Comparison of ENCODE assay signal across 19 cellular contexts in the genomic region with DNA sequence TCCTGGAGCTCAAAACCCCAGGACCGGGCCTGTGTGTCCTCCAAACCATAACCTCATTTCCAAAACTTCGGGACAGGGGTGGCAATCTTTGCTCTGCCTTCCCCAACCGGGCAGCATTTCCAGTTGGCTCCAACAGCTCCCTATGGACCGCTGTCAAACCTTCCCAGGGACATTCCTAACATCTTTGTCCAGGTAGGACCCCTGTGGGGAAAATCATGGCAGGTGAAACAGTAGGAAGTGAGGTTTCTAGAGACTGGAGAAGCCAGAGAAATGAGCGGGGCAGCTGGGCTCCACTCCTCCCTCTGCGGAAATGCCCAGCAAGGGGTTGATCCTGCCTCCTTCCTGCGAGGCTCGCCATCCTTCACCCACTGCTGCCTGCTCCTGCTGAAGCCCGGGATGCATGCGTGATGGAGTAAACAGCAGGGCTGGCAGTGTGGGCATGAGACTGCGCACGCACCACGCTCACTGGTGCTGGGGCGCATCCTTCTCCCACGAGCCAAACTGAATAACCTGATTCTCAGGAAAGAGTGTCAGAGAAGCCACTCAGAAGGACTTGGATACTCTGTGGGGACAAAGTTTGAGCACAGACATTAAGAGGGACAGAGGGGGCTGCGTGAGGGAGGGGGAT.
"Had no signal": no experiment of that assay in that cellular context is flagged by ENCODE, and none has a peak within 500 bp of the region (broad histone marks: within the 10 kb centered on the region; RNA-seq: fewer than 3 reads in every experiment).

No MANE protein-coding gene starts in this region.

- H3K4me1 ChIP-seq: heart left ventricle, spleen, tibial artery, upper lobe of right lung had no signal

- H3K27me3 ChIP-seq: neutrophil had no signal

- DNase-seq: dermis blood vessel endothelial cell; effector CD4-positive, alpha-beta T cell; foreskin melanocyte; hippocampal formation; kidney glomerular epithelial cell; mesendoderm; naive B cell; nephron progenitor cell; spleen; stimulated activated CD4-positive, alpha-beta T cell treated with anti-CD3 and anti-CD28 coated beads, Interleukin-15, amount 100 ng/mL, for 24 hours; stimulated activated CD4-positive, alpha-beta T cell treated with anti-CD3 and anti-CD28 coated beads, Interleukin-1b, Interleukin-23, amount 100 ng/mL, for 48 hours; stimulated activated CD4-positive, alpha-beta T cell treated with anti-CD3 and anti-CD28 coated beads, Interleukin-4, amount 100 ng/mL, for 24 hours; tibial artery; upper lobe of right lung had no signal

- H3K36me3 Mint-ChIP-seq: naive B cell; stimulated activated memory B cell treated with anti-CD40 and anti-IgM and Interleukin-4, amounts not matched to agents 10 μg/mL and 1 μg/mL and 100 μg/mL, for 72 hours had no signal

- H3K27ac ChIP-seq: heart left ventricle, neutrophil, spleen, tibial artery, upper lobe of right lung had no signal

- H3K27ac Mint-ChIP-seq: naive B cell; nephron progenitor cell; stimulated activated memory B cell treated with anti-CD40 and anti-IgM and Interleukin-4, amounts not matched to agents 10 μg/mL and 1 μg/mL and 100 μg/mL, for 72 hours; stimulated activated naive CD8-positive, alpha-beta T cell treated with anti-CD3 and anti-CD28 coated beads, Interleukin-15, Interleukin-2, amounts not matched to agents 100 ng/mL and 50 ng/mL, for 24 hours had no signal

- H3K36me3 ChIP-seq: heart left ventricle, neutrophil, spleen, tibial artery, upper lobe of right lung had no signal

- H3K4me1 Mint-ChIP-seq: naive B cell; stimulated activated memory B cell treated with anti-CD40 and anti-IgM and Interleukin-4, amounts not matched to agents 10 μg/mL and 1 μg/mL and 100 μg/mL, for 72 hours had no signal

- H3K4me3 Mint-ChIP-seq: naive B cell; nephron progenitor cell; stimulated activated memory B cell treated with anti-CD40 and anti-IgM and Interleukin-4, amounts not matched to agents 10 μg/mL and 1 μg/mL and 100 μg/mL, for 72 hours; stimulated activated naive CD8-positive, alpha-beta T cell treated with anti-CD3 and anti-CD28 coated beads, Interleukin-15, Interleukin-2, amounts not matched to agents 100 ng/mL and 50 ng/mL, for 24 hours had no signal

- H3K27me3 Mint-ChIP-seq: stimulated activated memory B cell treated with anti-CD40 and anti-IgM and Interleukin-4, amounts not matched to agents 10 μg/mL and 1 μg/mL and 100 μg/mL, for 72 hours had no signal

- ATAC-seq: heart left ventricle; sciatic nerve; stimulated activated memory B cell treated with anti-CD40 and anti-IgM and Interleukin-4, amounts not matched to agents 10 μg/mL and 1 μg/mL and 100 μg/mL, for 72 hours; upper lobe of right lung had no signal

- H3K9me3 Mint-ChIP-seq: nephron progenitor cell; stimulated activated naive CD8-positive, alpha-beta T cell treated with anti-CD3 and anti-CD28 coated beads, Interleukin-15, Interleukin-2, amounts not matched to agents 100 ng/mL and 50 ng/mL, for 24 hours had no signal

- H3K9me3 ChIP-seq: neutrophil, upper lobe of right lung had no signal

- H3K4me3 ChIP-seq: heart left ventricle, spleen, tibial artery, upper lobe of right lung had no signal
